Comparison of ENCODE assay signal across 9 cellular contexts in genomic region chr2:197239434-197239833, GRCh38.
DNase-seq lines count a peak whose midpoint lies in the region; ATAC-seq lines count a peak whose summit lies in the region.
"Had no signal": no experiment of that assay in that cellular context is flagged by ENCODE, and none has a peak within 500 bp of the region (broad histone marks: within the 10 kb centered on the region; RNA-seq: fewer than 3 reads in every experiment).

No MANE protein-coding gene starts in this region.

- peak overlapping the region; percentile 77 for H3K4me3 Mint-ChIP-seq in activated CD8-positive, alpha-beta memory T cell treated with anti-CD3 and anti-CD28 coated beads, Interleukin-2, amount 10 ng/mL, durations not matched to agents 7 days and 5 days
- H3K4me3 Mint-ChIP-seq in T-helper 2 cell treated with Interferon-gamma antibody and Interleukin-4, amounts not matched to agents 5 μg/mL and 100 μg/mL, for 36 hours: peak overlapping the region; percentile 83
- peak overlapping the region; percentile 86 to 91 for H3K4me3 Mint-ChIP-seq in stimulated activated naive CD8-positive, alpha-beta T cell treated with anti-CD3 and anti-CD28 coated beads, Interleukin-15, amount 100 ng/mL, for 72 hours

- no peak for DNase-seq in activated CD8-positive, alpha-beta memory T cell treated with anti-CD3 and anti-CD28 coated beads, Interleukin-2, amount 10 ng/mL, durations not matched to agents 7 days and 5 days
- DNase-seq in activated CD8-positive, alpha-beta memory T cell treated with anti-CD3 and anti-CD28 coated beads for 24 hours: no peak
- no peak for DNase-seq in T-helper 2 cell treated with Interferon-gamma antibody and Interleukin-4, amounts not matched to agents 5 μg/mL and 100 μg/mL, for 36 hours (ENCODE audit: low spot score)
- DNase-seq in stimulated activated naive CD8-positive, alpha-beta T cell treated with anti-CD3 and anti-CD28 coated beads, Interleukin-15, amount 100 ng/mL, for 72 hours: no peak
- DNase-seq in cerebellum (ENCODE audit: low spot score) (no peak), ecto neural progenitor cell (ENCODE audit: low spot score) (no peak), germinal center (ENCODE audit: low spot score) (no peak)

- ATAC-seq in activated CD8-positive, alpha-beta memory T cell treated with anti-CD3 and anti-CD28 coated beads, Interleukin-2, amount 10 ng/mL, durations not matched to agents 7 days and 5 days: peak; percentile 64
- ATAC-seq in HG03060 (IDR thresholded peaks at IDR 0.05; ENCODE audit: low read depth, unreplicated experiment): peak; percentile 41
- peak; percentile 37 for ATAC-seq in stimulated activated naive CD8-positive, alpha-beta T cell treated with anti-CD3 and anti-CD28 coated beads, Interleukin-15, amount 100 ng/mL, for 72 hours
- ATAC-seq: Panc1 had no signal

- H3K27ac Mint-ChIP-seq in activated CD8-positive, alpha-beta memory T cell treated with anti-CD3 and anti-CD28 coated beads, Interleukin-2, amount 10 ng/mL, durations not matched to agents 7 days and 5 days: peak overlapping the region; percentile 93
- H3K27ac Mint-ChIP-seq in T-helper 2 cell treated with Interferon-gamma antibody and Interleukin-4, amounts not matched to agents 5 μg/mL and 100 μg/mL, for 36 hours: peak overlapping the region; percentile 97
- H3K27ac Mint-ChIP-seq in stimulated activated naive CD8-positive, alpha-beta T cell treated with anti-CD3 and anti-CD28 coated beads, Interleukin-15, amount 100 ng/mL, for 72 hours: peak overlapping the region; percentile 88 to 93

- H3K27me3 Mint-ChIP-seq in activated CD8-positive, alpha-beta memory T cell treated with anti-CD3 and anti-CD28 coated beads, Interleukin-2, amount 10 ng/mL, durations not matched to agents 7 days and 5 days: no peaks in the 10 kb centered on the region
- no peaks in the 10 kb centered on the region for H3K27me3 Mint-ChIP-seq in T-helper 2 cell treated with Interferon-gamma antibody and Interleukin-4, amounts not matched to agents 5 μg/mL and 100 μg/mL, for 36 hours (ENCODE audit: low read depth)
- no peaks in the 10 kb centered on the region for H3K27me3 Mint-ChIP-seq in stimulated activated naive CD8-positive, alpha-beta T cell treated with anti-CD3 and anti-CD28 coated beads, Interleukin-15, amount 100 ng/mL, for 72 hours

- peaks cover 86% of the 10 kb centered on the region for H3K4me1 Mint-ChIP-seq in activated CD8-positive, alpha-beta memory T cell treated with anti-CD3 and anti-CD28 coated beads, Interleukin-2, amount 10 ng/mL, durations not matched to agents 7 days and 5 days
- H3K4me1 Mint-ChIP-seq in T-helper 2 cell treated with Interferon-gamma antibody and Interleukin-4, amounts not matched to agents 5 μg/mL and 100 μg/mL, for 36 hours (ENCODE audit: low read depth): peaks cover 80% of the 10 kb centered on the region
- H3K4me1 Mint-ChIP-seq in stimulated activated naive CD8-positive, alpha-beta T cell treated with anti-CD3 and anti-CD28 coated beads, Interleukin-15, amount 100 ng/mL, for 72 hours: peaks cover 86% of the 10 kb centered on the region

- H3K9me3 Mint-ChIP-seq in activated CD8-positive, alpha-beta memory T cell treated with anti-CD3 and anti-CD28 coated beads, Interleukin-2, amount 10 ng/mL, durations not matched to agents 7 days and 5 days (ENCODE audit: low read depth): no peaks in the 10 kb centered on the region
- H3K9me3 Mint-ChIP-seq in T-helper 2 cell treated with Interferon-gamma antibody and Interleukin-4, amounts not matched to agents 5 μg/mL and 100 μg/mL, for 36 hours: no peaks in the 10 kb centered on the region
- no peaks in the 10 kb centered on the region for H3K9me3 Mint-ChIP-seq in stimulated activated naive CD8-positive, alpha-beta T cell treated with anti-CD3 and anti-CD28 coated beads, Interleukin-15, amount 100 ng/mL, for 72 hours

- peaks cover 27% of the 10 kb centered on the region for H3K36me3 Mint-ChIP-seq in activated CD8-positive, alpha-beta memory T cell treated with anti-CD3 and anti-CD28 coated beads, Interleukin-2, amount 10 ng/mL, durations not matched to agents 7 days and 5 days
- peaks cover 31% of the 10 kb centered on the region for H3K36me3 Mint-ChIP-seq in T-helper 2 cell treated with Interferon-gamma antibody and Interleukin-4, amounts not matched to agents 5 μg/mL and 100 μg/mL, for 36 hours (ENCODE audit: low read depth)

- CTCF ChIA-PET in activated CD8-positive, alpha-beta memory T cell treated with anti-CD3 and anti-CD28 coated beads, Interleukin-2, amount 10 ng/mL, durations not matched to agents 7 days and 5 days (lab: Charles Lee): interaction anchor here (0.9 to 2.9 kb wide), 5 partner anchors 10 to 68 kb away, joined by 3 to 11 read pairs (median 5); no protein-coding TSS in a partner anchor
